14 cellular contexts compared by ENCODE assay signal in the genomic region with DNA sequence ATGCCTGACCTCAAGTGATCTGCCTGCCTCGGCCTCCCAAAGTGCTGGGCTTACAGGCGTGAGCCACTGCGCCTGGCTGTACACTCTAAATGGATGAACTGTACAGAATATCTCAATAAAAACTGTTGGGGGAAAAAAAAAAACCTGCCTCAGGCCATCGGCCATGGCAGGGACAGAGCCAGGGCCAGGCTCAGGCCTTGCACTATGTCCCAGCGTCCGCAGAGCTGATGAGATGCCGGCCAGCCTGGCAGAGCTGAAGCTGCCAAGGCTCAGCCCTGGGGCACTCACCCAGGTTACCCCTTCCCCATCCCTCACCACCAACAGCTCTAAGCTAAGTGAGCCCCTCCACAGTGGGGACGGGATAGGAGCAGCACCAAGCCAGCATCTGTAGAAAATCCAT. TPM values are rescaled to one million over a fixed set of nuclear protein-coding genes. Genes with fewer than 3 reads are reported as not detected.
A peak's percentile ranks its signal among the peaks of the same experiment; 100 is the strongest.
DNase-seq lines count a peak whose midpoint lies in the region; ATAC-seq and TF ChIP-seq lines count a peak whose summit lies in the region.
"Had no signal": no experiment of that assay in that cellular context is flagged by ENCODE, and none has a peak within 500 bp of the region (broad histone marks: within the 10 kb centered on the region; RNA-seq: fewer than 3 reads in every experiment).

No MANE protein-coding gene starts in this region.

- peak overlapping the region; percentile 95 for H3K4me3 Mint-ChIP-seq in activated CD4-positive, alpha-beta T cell treated with anti-CD3 and anti-CD28 coated beads, Interleukin-2, amount 10 ng/mL, durations not matched to agents 7 days and 5 days
- H3K4me3 Mint-ChIP-seq in activated naive CD8-positive, alpha-beta T cell treated with anti-CD3 and anti-CD28 coated beads, Interleukin-2, amount 10 ng/mL, durations not matched to agents 7 days and 5 days, result peak overlapping the region; percentile 99
- H3K4me3 Mint-ChIP-seq: WTC11 had no signal

- no peaks in the 10 kb centered on the region for H3K27me3 Mint-ChIP-seq in activated CD4-positive, alpha-beta T cell treated with anti-CD3 and anti-CD28 coated beads, Interleukin-2, amount 10 ng/mL, durations not matched to agents 7 days and 5 days
- no peaks in the 10 kb centered on the region for H3K27me3 Mint-ChIP-seq in activated naive CD8-positive, alpha-beta T cell treated with anti-CD3 and anti-CD28 coated beads, Interleukin-2, amount 10 ng/mL, durations not matched to agents 7 days and 5 days

- POLR2A ChIA-PET in activated CD4-positive, alpha-beta T cell treated with anti-CD3 and anti-CD28 coated beads, Interleukin-2, amount 10 ng/mL, durations not matched to agents 7 days and 5 days (lab: Charles Lee), result interaction anchor here (1.0 kb wide), 1 partner anchor 135 kb away, joined by 5 read pairs; a partner anchor contains a TSS
- POLR2A ChIA-PET in activated naive CD8-positive, alpha-beta T cell treated with anti-CD3 and anti-CD28 coated beads, Interleukin-2, amount 10 ng/mL, durations not matched to agents 7 days and 5 days (lab: Charles Lee), result interaction anchor here (0.6 to 8.4 kb wide), 4 partner anchors 25 to 881 kb away, joined by 4 to 120 read pairs (median 43); a partner anchor contains a TSS

- peaks cover 97% of the 10 kb centered on the region for H3K79me2 ChIP-seq in MM.1S (ENCODE audit: low read length)

- no peaks in the 10 kb centered on the region for H3K9me3 Mint-ChIP-seq in activated CD4-positive, alpha-beta T cell treated with anti-CD3 and anti-CD28 coated beads, Interleukin-2, amount 10 ng/mL, durations not matched to agents 7 days and 5 days
- no peaks in the 10 kb centered on the region for H3K9me3 Mint-ChIP-seq in activated naive CD8-positive, alpha-beta T cell treated with anti-CD3 and anti-CD28 coated beads, Interleukin-2, amount 10 ng/mL, durations not matched to agents 7 days and 5 days
- H3K9me3 Mint-ChIP-seq: WTC11 had no signal

- H3F3A ChIP-seq in MM.1S (ENCODE audit: insufficient read depth, low read length), result peaks cover 39% of the 10 kb centered on the region

- H3K14ac ChIP-seq in neuronal stem cell (ENCODE audit: low read length), result no peak overlapping the region

- no CpG with 5 or more reads among the region's 8 CpGs for WGBS in neuronal stem cell (ENCODE audit: extremely low coverage in 2 of 2, insufficient read length in 2 of 2, insufficient replicate concordance in 1 of 2), 2 donors

- H2BK15ac ChIP-seq in neuronal stem cell (ENCODE audit: low read length), result no peak overlapping the region

- H3K27me3 ChIP-seq in MM.1S (replicated peaks; ENCODE audit: insufficient read depth, low read length) (no peaks in the 10 kb centered on the region), WERI-Rb-1 (ENCODE audit: insufficient read depth, low read depth, severe bottlenecking) (no peaks in the 10 kb centered on the region), neuronal stem cell (ENCODE audit: control insufficient read depth in 3 of 3, insufficient read depth in 3 of 3, low read depth in 1 of 3, low read length in 3 of 3) (no peaks in the 10 kb centered on the region)

- peaks cover 68% of the 10 kb centered on the region for H3K4me1 Mint-ChIP-seq in activated CD4-positive, alpha-beta T cell treated with anti-CD3 and anti-CD28 coated beads, Interleukin-2, amount 10 ng/mL, durations not matched to agents 7 days and 5 days
- peaks cover 53% of the 10 kb centered on the region for H3K4me1 Mint-ChIP-seq in activated naive CD8-positive, alpha-beta T cell treated with anti-CD3 and anti-CD28 coated beads, Interleukin-2, amount 10 ng/mL, durations not matched to agents 7 days and 5 days

- H2BK120ac ChIP-seq in neuronal stem cell (ENCODE audit: low read depth, low read length), result no peak overlapping the region

- H3K79me1 ChIP-seq in neuronal stem cell (ENCODE audit: low read depth, low read length), result peaks cover 39% of the 10 kb centered on the region

- no peaks in the 10 kb centered on the region for H3K9me3 ChIP-seq in MM.1S (replicated peaks; ENCODE audit: insufficient read depth, low read length)
- no peaks in the 10 kb centered on the region for H3K9me3 ChIP-seq in WERI-Rb-1 (ENCODE audit: severe bottlenecking)
- peaks cover 0 to 2% of the 10 kb centered on the region in 2 donors for H3K9me3 ChIP-seq in neuronal stem cell (replicated peaks in 1 of 2; ENCODE audit: control insufficient read depth in 2 of 2, insufficient read depth in 1 of 2, low read depth in 1 of 2, low read length in 2 of 2)
- H3K9me3 ChIP-seq: A549 had no signal

- H3K4me2 ChIP-seq in MM.1S (ENCODE audit: low read depth, low read length) (peak overlapping the region; percentile 97), neuronal stem cell (ENCODE audit: insufficient read depth, low read length, poor library complexity, severe bottlenecking) (no peak overlapping the region)
- H3K4me2 ChIP-seq: A549 had no signal

- H4K20me1 ChIP-seq in MM.1S (ENCODE audit: insufficient read depth, low read length), result peaks cover 45% of the 10 kb centered on the region

- no peak overlapping the region for H4K91ac ChIP-seq in neuronal stem cell (ENCODE audit: low read depth, low read length, poor library complexity)

- ATAC-seq in activated naive CD8-positive, alpha-beta T cell treated with anti-CD3 and anti-CD28 coated beads, Interleukin-2, amount 10 ng/mL, durations not matched to agents 7 days and 5 days (ENCODE audit: low read depth), result no peak
- ATAC-seq: A549, right cardiac atrium, WTC11 had no signal

- H2BK12ac ChIP-seq in neuronal stem cell (ENCODE audit: low read length), result no peak overlapping the region

- H3K4me3 ChIP-seq in MM.1S (ENCODE audit: low read length), result 0 out of 2 replicates have a peak overlapping the region, but pooled peaks have one; percentile 94
- H3K4me3 ChIP-seq in skin epidermis, result no peak overlapping the region
- no peak overlapping the region for H3K4me3 ChIP-seq in WERI-Rb-1 (ENCODE audit: low read depth, low read length)
- no peak overlapping the region for H3K4me3 ChIP-seq in neuronal stem cell (ENCODE audit: low read length in 2 of 2)
- H3K4me3 ChIP-seq: A549 had no signal

- H3K9ac ChIP-seq in MM.1S (ENCODE audit: low read length) (peak overlapping the region; percentile 80; the same call in 1 of the 2 replicates), neuronal stem cell (ENCODE audit: low read depth, low read length, poor library complexity) (no peak overlapping the region)

- H4K8ac ChIP-seq in neuronal stem cell (ENCODE audit: low read depth, low read length), result no peak overlapping the region

- no peak overlapping the region for H2BK5ac ChIP-seq in neuronal stem cell (ENCODE audit: low read length)

- no peak overlapping the region for H3K4ac ChIP-seq in neuronal stem cell (ENCODE audit: low read length)

- H3K36me3 ChIP-seq in MM.1S (replicated peaks; ENCODE audit: insufficient read depth, low read length) (0 out of 2 replicates have a peak, but pooled peaks cover 3% of the 10 kb centered on the region), WERI-Rb-1 (peaks cover 58% of the 10 kb centered on the region), neuronal stem cell (replicated peaks in 1 of 2; ENCODE audit: control insufficient read depth in 2 of 2, insufficient read depth in 2 of 2, low read length in 2 of 2) (peaks cover 3 to 39% of the 10 kb centered on the region in 2 donors)

- CTCF ChIA-PET in activated CD4-positive, alpha-beta T cell treated with anti-CD3 and anti-CD28 coated beads, Interleukin-2, amount 10 ng/mL, durations not matched to agents 7 days and 5 days (lab: Charles Lee), result interaction anchor here (0.6 to 2.0 kb wide), 4 partner anchors 29 to 370 kb away, joined by 3 to 5 read pairs (median 4); no protein-coding TSS in a partner anchor

- TF ChIP-seq CTCF in MM.1S (IDR thresholded peaks at IDR 0.05; ENCODE audit: low read length) (no peak), WERI-Rb-1 (IDR thresholded peaks at IDR 0.05; ENCODE audit: low read depth, low read length) (no peak)

- no peak overlapping the region for H3K18ac ChIP-seq in neuronal stem cell (ENCODE audit: low read length)

- no peak for DNase-seq in activated CD4-positive, alpha-beta T cell treated with anti-CD3 and anti-CD28 coated beads, Interleukin-2, amount 10 ng/mL, durations not matched to agents 7 days and 5 days
- no peak for DNase-seq in activated CD4-positive, alpha-beta T cell treated with anti-CD3 and anti-CD28 coated beads, Interleukin-2, amount 50 U/mL, for 1 hour
- DNase-seq in MM.1S, result no peak
- no peak for DNase-seq in activated naive CD8-positive, alpha-beta T cell treated with anti-CD3 and anti-CD28 coated beads, Interleukin-2, amount 10 ng/mL, durations not matched to agents 7 days and 5 days
- no peak for DNase-seq in WERI-Rb-1
- no peak for DNase-seq in RKO (ENCODE audit: low spot score)
- DNase-seq in neuronal stem cell (ENCODE audit: low spot score), result no peak
- DNase-seq: GOT3; NCI-H1092; right cardiac atrium; stimulated activated CD4-positive, alpha-beta T cell treated with anti-CD3 and anti-CD28 coated beads, Interleukin-4, amount 100 ng/mL, for 4 hours had no signal

- H2AK5ac ChIP-seq in neuronal stem cell (ENCODE audit: low read depth, low read length), result no peak overlapping the region

- no peak overlapping the region for H3K23ac ChIP-seq in neuronal stem cell (ENCODE audit: low read depth, low read length, poor library complexity)

- H3K27ac ChIP-seq in MM.1S (ENCODE audit: low read length) (peak overlapping the region; percentile 95; the same call in 1 of the 2 replicates), skin epidermis (peak overlapping the region in 13 of 21 experiments; percentile 3 to 98 (median 86)), WERI-Rb-1 (no peak overlapping the region), neuronal stem cell (replicated peaks; ENCODE audit: low read length) (no peak overlapping the region)
- H3K27ac ChIP-seq: A549 had no signal

- H3K4me1 ChIP-seq in MM.1S (ENCODE audit: low read length), result peaks cover 14% of the 10 kb centered on the region
- H3K4me1 ChIP-seq in neuronal stem cell (ENCODE audit: control insufficient read depth in 2 of 2, insufficient read depth in 1 of 2, low read depth in 1 of 2, low read length in 2 of 2), result peaks cover 8 to 17% of the 10 kb centered on the region in 2 donors

- H3K27ac Mint-ChIP-seq in activated CD4-positive, alpha-beta T cell treated with anti-CD3 and anti-CD28 coated beads, Interleukin-2, amount 10 ng/mL, durations not matched to agents 7 days and 5 days, result peak overlapping the region; percentile 98
- H3K27ac Mint-ChIP-seq in activated naive CD8-positive, alpha-beta T cell treated with anti-CD3 and anti-CD28 coated beads, Interleukin-2, amount 10 ng/mL, durations not matched to agents 7 days and 5 days, result peak overlapping the region; percentile 99

- no peaks in the 10 kb centered on the region for H3K9me2 ChIP-seq in MM.1S (replicated peaks; ENCODE audit: insufficient read depth, low read length)

- H3K36me3 Mint-ChIP-seq in activated CD4-positive, alpha-beta T cell treated with anti-CD3 and anti-CD28 coated beads, Interleukin-2, amount 10 ng/mL, durations not matched to agents 7 days and 5 days (ENCODE audit: low read depth), result peaks cover 62% of the 10 kb centered on the region
- H3K36me3 Mint-ChIP-seq in activated naive CD8-positive, alpha-beta T cell treated with anti-CD3 and anti-CD28 coated beads, Interleukin-2, amount 10 ng/mL, durations not matched to agents 7 days and 5 days, result peaks cover 34% of the 10 kb centered on the region
- H3K36me3 Mint-ChIP-seq: WTC11 had no signal

- H2AFZ ChIP-seq in MM.1S (ENCODE audit: low read length) (no peak overlapping the region), neuronal stem cell (ENCODE audit: low read length) (no peak overlapping the region)

RNA-seq across cellular contexts. Expression of a gene that starts 6.1 kb away (rescaled TPM):
- total RNA-seq in activated CD4-positive, alpha-beta T cell treated with anti-CD3 and anti-CD28 coated beads, Interleukin-2, amount 10 ng/mL, durations not matched to agents 7 days and 5 days, result 100 to 1,000 TPM; 189 to 222 TPM
- 100 to 1,000 TPM; 211 to 226 TPM for total RNA-seq in activated naive CD8-positive, alpha-beta T cell treated with anti-CD3 and anti-CD28 coated beads, Interleukin-2, amount 10 ng/mL, durations not matched to agents 7 days and 5 days
- polyA plus RNA-seq in neuronal stem cell (2013, experiment 1 of 2), result 33.0 TPM
- 32.6 TPM for polyA plus RNA-seq in neuronal stem cell (2013, experiment 2 of 2)

RNA-seq across cellular contexts. Expression of a gene that starts 24.2 kb away (rescaled TPM):
- 10 to 100 TPM; 12.7 to 16.7 TPM for total RNA-seq in activated CD4-positive, alpha-beta T cell treated with anti-CD3 and anti-CD28 coated beads, Interleukin-2, amount 10 ng/mL, durations not matched to agents 7 days and 5 days
- total RNA-seq in activated naive CD8-positive, alpha-beta T cell treated with anti-CD3 and anti-CD28 coated beads, Interleukin-2, amount 10 ng/mL, durations not matched to agents 7 days and 5 days, result 10 to 100 TPM; 18.8 to 19.4 TPM
- polyA plus RNA-seq in neuronal stem cell (2013, experiment 1 of 2), result 3.0 TPM
- polyA plus RNA-seq in neuronal stem cell (2013, experiment 2 of 2), result 3.0 TPM

RNA-seq across cellular contexts. Expression of a gene that starts 27.1 kb away (rescaled TPM):
- total RNA-seq in activated CD4-positive, alpha-beta T cell treated with anti-CD3 and anti-CD28 coated beads, Interleukin-2, amount 10 ng/mL, durations not matched to agents 7 days and 5 days, result 10 to 100 TPM; 23.1 to 26.9 TPM
- total RNA-seq in activated naive CD8-positive, alpha-beta T cell treated with anti-CD3 and anti-CD28 coated beads, Interleukin-2, amount 10 ng/mL, durations not matched to agents 7 days and 5 days, result 10 to 100 TPM; 19.5 to 20.3 TPM
- 32.8 TPM for polyA plus RNA-seq in neuronal stem cell (2013, experiment 1 of 2)
- 30.1 TPM for polyA plus RNA-seq in neuronal stem cell (2013, experiment 2 of 2)

RNA-seq across cellular contexts. Expression of a gene that starts 31.0 kb away (rescaled TPM):
- total RNA-seq in activated CD4-positive, alpha-beta T cell treated with anti-CD3 and anti-CD28 coated beads, Interleukin-2, amount 10 ng/mL, durations not matched to agents 7 days and 5 days, result 1 to 10 TPM; 6.8 TPM
- total RNA-seq in activated naive CD8-positive, alpha-beta T cell treated with anti-CD3 and anti-CD28 coated beads, Interleukin-2, amount 10 ng/mL, durations not matched to agents 7 days and 5 days, result 1 to 10 TPM; 9.0 TPM
- polyA plus RNA-seq in neuronal stem cell (2013, experiment 1 of 2), result 30.5 TPM
- polyA plus RNA-seq in neuronal stem cell (2013, experiment 2 of 2), result 31.6 TPM

RNA-seq across cellular contexts. Expression of a gene that starts 43.5 kb away (rescaled TPM):
- total RNA-seq in activated CD4-positive, alpha-beta T cell treated with anti-CD3 and anti-CD28 coated beads, Interleukin-2, amount 10 ng/mL, durations not matched to agents 7 days and 5 days, result not detected
- total RNA-seq in activated naive CD8-positive, alpha-beta T cell treated with anti-CD3 and anti-CD28 coated beads, Interleukin-2, amount 10 ng/mL, durations not matched to agents 7 days and 5 days, result not detected
- polyA plus RNA-seq in neuronal stem cell (2013, experiment 1 of 2), result 0.29 TPM
- 0.17 TPM for polyA plus RNA-seq in neuronal stem cell (2013, experiment 2 of 2)

Comparison
In these comparisons a context has a peak if more than half of its experiments do, and no peak if none do; other contexts are left out.
1. H3K27ac ChIP-seq: peak in MM.1S (single experiment) and skin epidermis (13 of 21); none in WERI-Rb-1 (single experiment) and neuronal stem cell (single experiment).